Comparison of ENCODE assay signal across 29 cellular contexts in the genomic region with DNA sequence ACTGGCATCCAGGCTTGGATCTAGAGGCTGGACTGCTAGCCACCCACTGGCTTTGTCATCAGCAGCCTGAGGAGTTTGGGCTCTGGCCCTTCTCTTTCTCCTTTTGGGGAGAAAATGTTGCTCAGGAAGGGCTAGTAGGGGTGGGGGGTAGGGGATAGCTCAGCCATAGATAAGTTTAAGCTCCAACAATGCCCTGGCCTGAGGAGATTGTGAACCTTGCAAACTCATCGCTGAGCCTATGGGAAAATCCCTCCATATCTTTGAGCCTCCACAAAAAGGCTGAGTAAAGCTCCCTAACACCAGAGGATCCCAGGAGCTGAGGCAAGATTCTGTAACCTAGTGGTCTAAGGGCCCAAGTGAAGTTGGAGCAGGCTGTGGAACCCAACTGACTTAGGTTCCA.
"Had no signal": no experiment of that assay in that cellular context is flagged by ENCODE, and none has a peak within 500 bp of the region (broad histone marks: within the 10 kb centered on the region; RNA-seq: fewer than 3 reads in every experiment).

No MANE protein-coding gene starts in this region.

- H3K36me3 ChIP-seq: adrenal gland, colonic mucosa, gastrocnemius medialis had no signal

- H3K9me3 Mint-ChIP-seq: activated CD4-positive, alpha-beta T cell treated with anti-CD3 and anti-CD28 coated beads, Interleukin-2, amount 10 ng/mL, durations not matched to agents 24 days and 14 days; activated naive CD4-positive, alpha-beta T cell treated with anti-CD3 and anti-CD28 coated beads, Interleukin-2, amount 50 U/mL, for 24 hours; activated naive CD8-positive, alpha-beta T cell treated with anti-CD3 and anti-CD28 coated beads for 36 hours; activated naive CD8-positive, alpha-beta T cell treated with anti-CD3 and anti-CD28 coated beads, Interleukin-2, amount 50 U/mL, for 24 hours; activated T-helper 1 cell treated with anti-CD3 and anti-CD28 coated beads, Interleukin-12 subunit alpha, Interleukin-12 subunit beta, Interleukin-2, Interleukin-4 antibody, amounts not matched to agents 30 ng/mL and 10 ng/mL and 1 ng/mL, durations not matched to agents 14 hours and 24 hours and 36 hours; activated T-helper 2 cell treated with anti-CD3 and anti-CD28 coated beads, Interferon-gamma antibody, Interleukin-2, Interleukin-4, amounts not matched to agents 10 μg/mL and 5 μg/mL and 100 μg/mL, durations not matched to agents 14 hours and 24 hours and 36 hours had no signal

- DNase-seq: activated CD4-positive, alpha-beta T cell treated with anti-CD3 and anti-CD28 coated beads for 36 hours; activated CD4-positive, alpha-beta T cell treated with anti-CD3 and anti-CD28 coated beads, Interleukin-2, amount 10 ng/mL, durations not matched to agents 24 days and 14 days; activated CD4-positive, CD25-positive, alpha-beta regulatory T cell; activated CD4-positive, CD25-positive, alpha-beta regulatory T cell treated with anti-CD3 and anti-CD28 coated beads, Interleukin-2, amount 50 U/mL, for 72 hours; activated CD8-positive, alpha-beta memory T cell treated with anti-CD3 and anti-CD28 coated beads, Interleukin-2, amount 50 U/mL, for 48 hours; activated effector memory CD4-positive, alpha-beta T cell treated with anti-CD3 and anti-CD28 coated beads, Interleukin-2, amount 50 U/mL, for 16 hours; activated naive CD4-positive, alpha-beta T cell; activated naive CD8-positive, alpha-beta T cell treated with anti-CD3 and anti-CD28 coated beads for 36 hours; activated naive CD8-positive, alpha-beta T cell treated with anti-CD3 and anti-CD28 coated beads, Interleukin-2, amount 50 U/mL, for 24 hours; activated T-cell treated with anti-CD3 and anti-CD28 coated beads for 4 hours; activated T-cell treated with anti-CD3 and anti-CD28 coated beads, Interleukin-2, amount 50 U/mL, for 48 hours; adrenal gland; amygdala; body of pancreas; caudate nucleus; cerebellar nuclear complex; colonic mucosa; effector CD8-positive, alpha-beta T cell; erythroblast; foreskin keratinocyte; gastrocnemius medialis; glutamatergic neuron; heart left ventricle; T-helper 1 cell; T-helper 2 cell had no signal

- H3K27me3 Mint-ChIP-seq: activated CD4-positive, alpha-beta T cell treated with anti-CD3 and anti-CD28 coated beads for 36 hours; activated CD4-positive, alpha-beta T cell treated with anti-CD3 and anti-CD28 coated beads, Interleukin-2, amount 10 ng/mL, durations not matched to agents 24 days and 14 days; activated naive CD4-positive, alpha-beta T cell treated with anti-CD3 and anti-CD28 coated beads, Interleukin-2, amount 50 U/mL, for 24 hours; activated naive CD8-positive, alpha-beta T cell treated with anti-CD3 and anti-CD28 coated beads for 36 hours; activated naive CD8-positive, alpha-beta T cell treated with anti-CD3 and anti-CD28 coated beads, Interleukin-2, amount 50 U/mL, for 24 hours had no signal

- H3K27ac Mint-ChIP-seq: activated CD4-positive, alpha-beta T cell treated with anti-CD3 and anti-CD28 coated beads for 36 hours; activated CD4-positive, alpha-beta T cell treated with anti-CD3 and anti-CD28 coated beads, Interleukin-2, amount 10 ng/mL, durations not matched to agents 24 days and 14 days; activated T-helper 2 cell treated with anti-CD3 and anti-CD28 coated beads, Interferon-gamma antibody, Interleukin-2, Interleukin-4, amounts not matched to agents 10 μg/mL and 5 μg/mL and 100 μg/mL, durations not matched to agents 14 hours and 24 hours and 36 hours had no signal

- H3K36me3 Mint-ChIP-seq: activated naive CD4-positive, alpha-beta T cell treated with anti-CD3 and anti-CD28 coated beads, Interleukin-2, amount 50 U/mL, for 24 hours had no signal

- ATAC-seq: activated CD4-positive, alpha-beta T cell treated with anti-CD3 and anti-CD28 coated beads for 36 hours; activated naive CD8-positive, alpha-beta T cell treated with anti-CD3 and anti-CD28 coated beads, Interleukin-2, amount 50 U/mL, for 24 hours; body of pancreas; foreskin keratinocyte; gastrocnemius medialis; heart left ventricle had no signal

- H3K27ac ChIP-seq: adrenal gland, body of pancreas, colonic mucosa, esophagus muscularis mucosa, foreskin keratinocyte, gastrocnemius medialis, heart left ventricle had no signal

- H3K4me3 Mint-ChIP-seq: activated CD4-positive, alpha-beta T cell treated with anti-CD3 and anti-CD28 coated beads for 36 hours; activated CD4-positive, alpha-beta T cell treated with anti-CD3 and anti-CD28 coated beads, Interleukin-2, amount 10 ng/mL, durations not matched to agents 24 days and 14 days; activated naive CD4-positive, alpha-beta T cell treated with anti-CD3 and anti-CD28 coated beads, Interleukin-2, amount 50 U/mL, for 24 hours; activated naive CD8-positive, alpha-beta T cell treated with anti-CD3 and anti-CD28 coated beads for 36 hours; activated naive CD8-positive, alpha-beta T cell treated with anti-CD3 and anti-CD28 coated beads, Interleukin-2, amount 50 U/mL, for 24 hours; activated T-helper 1 cell treated with anti-CD3 and anti-CD28 coated beads, Interleukin-12 subunit alpha, Interleukin-12 subunit beta, Interleukin-2, Interleukin-4 antibody, amounts not matched to agents 30 ng/mL and 10 ng/mL and 1 ng/mL, durations not matched to agents 14 hours and 24 hours and 36 hours had no signal

- H3K4me1 ChIP-seq: adrenal gland, colonic mucosa, foreskin keratinocyte had no signal

- H3K27me3 ChIP-seq: adrenal gland, body of pancreas, colonic mucosa, esophagus muscularis mucosa, foreskin keratinocyte, gastrocnemius medialis, heart left ventricle had no signal

- H3K9me3 ChIP-seq: adrenal gland, body of pancreas, colonic mucosa, esophagus muscularis mucosa, gastrocnemius medialis, heart left ventricle had no signal

- H3K4me3 ChIP-seq: adrenal gland, body of pancreas, colonic mucosa, esophagus muscularis mucosa, gastrocnemius medialis, heart left ventricle had no signal
